ENCODE assay signal across 11 cellular contexts in genomic region chr2:30253873-30254691, GRCh38. TPM values are rescaled to one million over a fixed set of nuclear protein-coding genes. Genes with fewer than 3 reads are reported as not detected.
A peak's percentile ranks its signal among the peaks of the same experiment; 100 is the strongest.
DNase-seq lines count a peak whose midpoint lies in the region; ATAC-seq and TF ChIP-seq lines count a peak whose summit lies in the region.
"Had no signal": no experiment of that assay in that cellular context is flagged by ENCODE, and none has a peak within 500 bp of the region (broad histone marks: within the 10 kb centered on the region; RNA-seq: fewer than 3 reads in every experiment).

No MANE protein-coding gene starts in this region.

- H3K4me3 Mint-ChIP-seq in activated T-cell treated with anti-CD3 and anti-CD28 coated beads, Interleukin-2, amount 50 U/mL, for 24 hours, result no peak overlapping the region
- H3K4me3 Mint-ChIP-seq in activated T-cell treated with anti-CD3 and anti-CD28 coated beads, Interleukin-2, amount 50 U/mL, for 4 hours, result no peak overlapping the region
- H3K4me3 Mint-ChIP-seq in activated B cell treated with CpG ODN at 0.5 μM for 24 hours, result no peak overlapping the region

- no peaks in the 10 kb centered on the region for H3K27me3 Mint-ChIP-seq in activated T-cell treated with anti-CD3 and anti-CD28 coated beads, Interleukin-2, amount 50 U/mL, for 24 hours
- no peaks in the 10 kb centered on the region for H3K27me3 Mint-ChIP-seq in activated T-cell treated with anti-CD3 and anti-CD28 coated beads, Interleukin-2, amount 50 U/mL, for 4 hours (ENCODE audit: low read depth)
- H3K27me3 Mint-ChIP-seq in activated B cell treated with CpG ODN at 0.5 μM for 24 hours, result no peaks in the 10 kb centered on the region

- TF ChIP-seq EP300 in stomach (IDR thresholded peaks at IDR 0.05), result no peak

- WGBS in hepatocyte (ENCODE audit: low lambda C conversion rate, missing lambda C conversion rate), result 88% methylated on average over 8 of the region's 9 CpGs
- WGBS in stomach, 5 donors, result 63 to 78% (median 71%) methylated on average over 9 of the region's 9 CpGs

- DNase-seq in activated T-cell treated with anti-CD3 and anti-CD28 coated beads, Interleukin-2, amount 50 U/mL, for 24 hours, result peak; percentile 30
- DNase-seq in activated T-cell treated with anti-CD3 and anti-CD28 coated beads, Interleukin-2, amount 50 U/mL, for 4 hours, result no peak
- no peak for DNase-seq in activated B cell treated with CpG ODN at 0.5 μM for 24 hours
- no peak for DNase-seq in hepatocyte (ENCODE audit: low spot score)
- no peak for DNase-seq in stomach
- DNase-seq in germinal center (ENCODE audit: low spot score), result no peak
- no peak for DNase-seq in HPDE6-E6E7 (ENCODE audit: extremely low spot score)
- DNase-seq: activated CD8-positive, alpha-beta memory T cell treated with anti-CD3 and anti-CD28 coated beads, Interleukin-2, amount 50 U/mL, for 48 hours; brain microvascular endothelial cell; NCI-H2029 had no signal

- no peak for ATAC-seq in activated T-cell treated with anti-CD3 and anti-CD28 coated beads, Interleukin-2, amount 50 U/mL, for 4 hours
- ATAC-seq in activated B cell treated with CpG ODN at 0.5 μM for 24 hours (ENCODE audit: low read depth) (no peak), HG03159 (IDR thresholded peaks at IDR 0.05; ENCODE audit: unreplicated experiment) (no peak)

- H3K79me2 ChIP-seq in hepatocyte, result peaks cover 37% of the 10 kb centered on the region

- intact Hi-C loops in activated B cell treated with CpG ODN at 0.5 μM for 24 hours (cut with micrococcal nuclease), result loop anchor here (2.0 kb wide), 1 partner anchor 15 kb away; no protein-coding TSS in a partner anchor
- intact Hi-C loops in stomach (cut with DNase I; ENCODE audit: low total_unique reads), result no loop called here

- H3K9me2 ChIP-seq in hepatocyte (replicated peaks; ENCODE audit: insufficient read depth), result no peaks in the 10 kb centered on the region

- H3K36me3 Mint-ChIP-seq in activated T-cell treated with anti-CD3 and anti-CD28 coated beads, Interleukin-2, amount 50 U/mL, for 24 hours (ENCODE audit: low read depth), result peaks cover 87% of the 10 kb centered on the region
- H3K36me3 Mint-ChIP-seq in activated T-cell treated with anti-CD3 and anti-CD28 coated beads, Interleukin-2, amount 50 U/mL, for 4 hours (ENCODE audit: insufficient read depth), result peaks cover 46% of the 10 kb centered on the region
- H3K36me3 Mint-ChIP-seq in activated B cell treated with CpG ODN at 0.5 μM for 24 hours (ENCODE audit: low read depth), result peaks cover 80% of the 10 kb centered on the region

- H3K36me3 ChIP-seq in hepatocyte (replicated peaks; ENCODE audit: insufficient read depth, low read depth) (no peaks in the 10 kb centered on the region), stomach (peaks cover 18 to 28% (median 26%) of the 10 kb centered on the region in 4 donors)

- TF ChIP-seq CTCF in activated B cell treated with CpG ODN at 0.5 μM for 24 hours (IDR thresholded peaks at IDR 0.05), result no peak
- no peak for TF ChIP-seq CTCF in hepatocyte (IDR thresholded peaks at IDR 0.05; ENCODE audit: poor library complexity)
- no peak for TF ChIP-seq CTCF in stomach (IDR thresholded peaks at IDR 0.05)

- H3K9me3 Mint-ChIP-seq in activated T-cell treated with anti-CD3 and anti-CD28 coated beads, Interleukin-2, amount 50 U/mL, for 24 hours, result peaks cover 4% of the 10 kb centered on the region
- H3K9me3 Mint-ChIP-seq in activated T-cell treated with anti-CD3 and anti-CD28 coated beads, Interleukin-2, amount 50 U/mL, for 4 hours, result no peaks in the 10 kb centered on the region
- no peaks in the 10 kb centered on the region for H3K9me3 Mint-ChIP-seq in activated B cell treated with CpG ODN at 0.5 μM for 24 hours

- H2AFZ ChIP-seq in hepatocyte, result no peak overlapping the region

- TF ChIP-seq POLR2A in stomach (IDR thresholded peaks at IDR 0.05), result no peak

- H3K4me2 ChIP-seq in hepatocyte, result peak overlapping the region; percentile 53

- H3K27me3 ChIP-seq in hepatocyte (no peaks in the 10 kb centered on the region), stomach (no peaks in the 10 kb centered on the region)
- H3K27me3 ChIP-seq: brain microvascular endothelial cell had no signal

- H3K4me1 ChIP-seq in hepatocyte (ENCODE audit: insufficient read depth), result peaks cover 47% of the 10 kb centered on the region
- H3K4me1 ChIP-seq in stomach, result peaks cover 21 to 54% (median 37%) of the 10 kb centered on the region in 4 donors

- H3K27ac Mint-ChIP-seq in activated T-cell treated with anti-CD3 and anti-CD28 coated beads, Interleukin-2, amount 50 U/mL, for 24 hours, result peak overlapping the region; percentile 98
- peak overlapping the region; percentile 85 for H3K27ac Mint-ChIP-seq in activated B cell treated with CpG ODN at 0.5 μM for 24 hours

- H4K20me1 ChIP-seq in hepatocyte (ENCODE audit: insufficient read depth, poor library complexity, severe bottlenecking), result no peaks in the 10 kb centered on the region

- H3K27ac ChIP-seq in hepatocyte (peak overlapping the region; percentile 96), stomach (peak overlapping the region in 4 of 5 donors; percentile 58 to 81 (median 73))

- CTCF ChIA-PET in activated B cell treated with CpG ODN at 0.5 μM for 24 hours (lab: Charles Lee), result interaction anchor here (1.3 to 1.6 kb wide), 3 partner anchors 15 to 46 kb away, joined by 3 to 4 read pairs (median 4); no protein-coding TSS in a partner anchor

- POLR2A ChIA-PET in activated B cell treated with CpG ODN at 0.5 μM for 24 hours (lab: Charles Lee), result interaction anchor here (0.9 to 1.4 kb wide), 4 partner anchors 10 to 58 kb away, joined by 3 to 6 read pairs (median 4); no protein-coding TSS in a partner anchor

- H3K4me1 Mint-ChIP-seq in activated T-cell treated with anti-CD3 and anti-CD28 coated beads, Interleukin-2, amount 50 U/mL, for 24 hours (ENCODE audit: low read depth), result peaks cover 97% of the 10 kb centered on the region
- peaks cover 97% of the 10 kb centered on the region for H3K4me1 Mint-ChIP-seq in activated T-cell treated with anti-CD3 and anti-CD28 coated beads, Interleukin-2, amount 50 U/mL, for 4 hours (ENCODE audit: low read depth)
- H3K4me1 Mint-ChIP-seq in activated B cell treated with CpG ODN at 0.5 μM for 24 hours, result peaks cover 61% of the 10 kb centered on the region

- no peak overlapping the region for H3K4me3 ChIP-seq in hepatocyte
- no peak overlapping the region for H3K4me3 ChIP-seq in stomach

- H3K9me3 ChIP-seq in hepatocyte (ENCODE audit: low read depth) (no peaks in the 10 kb centered on the region), stomach (no peaks in the 10 kb centered on the region)

RNA-seq across cellular contexts. Expression of gene LBH, which starts 22.7 kb away (rescaled TPM):
- total RNA-seq in activated T-cell treated with anti-CD3 and anti-CD28 coated beads, Interleukin-2, amount 50 U/mL, for 4 hours, result 100 to 1,000 TPM; 102 to 143 (median 119) TPM
- total RNA-seq in activated B cell treated with CpG ODN at 0.5 μM for 24 hours (120 and 131 TPM in 2 replicates), hepatocyte (75.9 and 98.3 TPM in 2 replicates), stomach (10 to 100 TPM in 4 of 5 donors, 1 to 10 TPM in 1; 7.1 to 39.8 (median 18.5) TPM)
- polyA plus RNA-seq in hepatocyte (54.1 and 54.2 TPM in 2 replicates), stomach (10 to 100 TPM in 2 of 3 donors, 1 to 10 TPM in 1; 6.6 to 18.5 (median 15.4) TPM)
